In the genomic region with DNA sequence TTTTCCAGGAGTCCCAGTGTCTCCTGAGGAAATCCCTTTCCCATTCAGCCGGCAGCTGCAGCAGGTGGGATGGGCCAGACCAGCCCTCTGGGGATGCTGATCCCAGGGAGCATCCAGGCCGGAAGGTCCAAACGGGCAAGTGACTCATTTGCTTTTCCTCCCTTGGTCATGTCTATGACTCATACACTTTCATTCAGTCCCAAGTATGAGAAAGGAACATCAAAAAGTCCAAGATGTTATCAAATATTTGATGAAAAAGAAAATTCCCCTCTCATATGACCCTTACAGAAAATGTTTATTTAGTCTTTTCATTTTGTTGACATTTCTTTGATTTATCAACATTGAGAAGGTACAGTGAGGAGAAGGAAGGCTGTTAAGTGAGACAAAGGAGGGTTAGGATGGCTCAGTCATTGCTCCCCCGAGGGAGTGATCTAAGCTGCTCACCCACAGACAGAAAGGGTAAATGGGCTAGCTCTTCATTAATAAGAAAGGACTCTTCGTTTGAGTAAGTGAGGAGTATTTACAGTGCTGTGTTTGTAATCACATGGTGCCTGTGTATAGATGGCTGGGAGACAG, we compare ENCODE assay signal across 9 cellular contexts.
DNase-seq lines count a peak whose midpoint lies in the region; ATAC-seq, FAIRE-seq and TF ChIP-seq lines count a peak whose summit lies in the region.
"Had no signal": no experiment of that assay in that cellular context is flagged by ENCODE, and none has a peak within 500 bp of the region (broad histone marks: within the 10 kb centered on the region; RNA-seq: fewer than 3 reads in every experiment).

No MANE protein-coding gene starts in this region.

- peak; percentile 58 for DNase-seq in AG04450 (ENCODE audit: low read depth, low spot score)
- peak; percentile 81 for DNase-seq in bronchial epithelial cell (ENCODE audit: low read depth)
- DNase-seq in lung (ENCODE audit: low spot score) = peak; percentile 46
- no peak for DNase-seq in NCI-H446 treated with DMSO at 0.1 percent for 48 hours (lab: John Stamatoyannopoulos, UW)
- no peak for DNase-seq in activated CD4-positive, alpha-beta T cell treated with anti-CD3 and anti-CD28 coated beads, Interleukin-2, amount 50 U/mL, for 48 hours
- DNase-seq in GM12891 (ENCODE audit: insufficient read length, low spot score) = no peak
- DNase-seq in T-helper 9 cell = no peak
- DNase-seq: NCI-H1048 had no signal

- H3K4me1 ChIP-seq in HUES48 (ENCODE audit: control insufficient read depth, insufficient read depth, low read length) = peaks cover 8% of the 10 kb centered on the region; the same call in 1 of the 2 replicates
- peaks cover 0 to 6% of the 10 kb centered on the region in 2 donors for H3K4me1 ChIP-seq in lung (ENCODE audit: control insufficient read depth in 2 of 2, insufficient read depth in 2 of 2, low read length in 2 of 2)

- no peaks in the 10 kb centered on the region for H3K27me3 ChIP-seq in AG04450 (ENCODE audit: control insufficient read depth, insufficient read depth, low read length)
- H3K27me3 ChIP-seq in HUES48 (ENCODE audit: control insufficient read depth, insufficient read depth, low read length) = no peaks in the 10 kb centered on the region
- no peaks in the 10 kb centered on the region for H3K27me3 ChIP-seq in bronchial epithelial cell (ENCODE audit: control insufficient read depth, insufficient read depth, low read length)
- H3K27me3 ChIP-seq in lung (ENCODE audit: control insufficient read depth, insufficient read depth) = no peaks in the 10 kb centered on the region

- H3K36me3 ChIP-seq in HUES48 (ENCODE audit: control insufficient read depth, insufficient read depth, low read length) = no peaks in the 10 kb centered on the region
- H3K36me3 ChIP-seq in bronchial epithelial cell (ENCODE audit: control insufficient read depth, insufficient read depth, low read length) = no peaks in the 10 kb centered on the region
- H3K36me3 ChIP-seq in lung (ENCODE audit: control insufficient read depth in 2 of 2, insufficient read depth in 2 of 2, low read length in 2 of 2) = no peaks in the 10 kb centered on the region

- H3K9me3 ChIP-seq in AG04450 (ENCODE audit: control insufficient read depth, insufficient read depth, low read length) = no peaks in the 10 kb centered on the region
- H3K9me3 ChIP-seq in HUES48 (ENCODE audit: control insufficient read depth, insufficient read depth, low read length) = no peaks in the 10 kb centered on the region
- no peaks in the 10 kb centered on the region for H3K9me3 ChIP-seq in lung (ENCODE audit: control insufficient read depth in 2 of 2, insufficient read depth in 1 of 2, low read length in 1 of 2)

- no peak for TF ChIP-seq POLR2A in GM12891 (IDR thresholded peaks at IDR 0.05; ENCODE audit: low read depth, low read length)

- CTCF ChIA-PET in AG04450 (lab: Charles Lee) = interaction anchor here (1.0 to 1.4 kb wide), 4 partner anchors 10 to 488 kb away, joined by 3 to 4 read pairs (median 3); no protein-coding TSS in a partner anchor

- H3K4me3 ChIP-seq in AG04450 (ENCODE audit: low read depth, low read length) (no peak overlapping the region), HUES48 (ENCODE audit: low read depth, low read length) (no peak overlapping the region), bronchial epithelial cell (ENCODE audit: low read depth, low read length) (no peak overlapping the region), lung (no peak overlapping the region)

- H3K27ac ChIP-seq in AG04450 (ENCODE audit: low read depth, low read length) (no peak overlapping the region), HUES48 (ENCODE audit: low read depth, low read length) (peak overlapping the region; percentile 73), lung (ENCODE audit: low read depth in 1 of 2, low read length in 1 of 2) (peak overlapping the region; percentile 20 to 41)

- H3K9ac ChIP-seq in HUES48 (ENCODE audit: low read depth, low read length) = no peak overlapping the region

- 26 to 72% methylated on average over 5 of the region's 5 CpGs for WGBS in lung, 2 donors

- POLR2A ChIA-PET in AG04450 (lab: Yijun Ruan, JAX) = no interaction called here

- no peak for FAIRE-seq in bronchial epithelial cell (lab: Jason Lieb, UNC)
- FAIRE-seq in GM12891 (lab: Jason Lieb, UNC) = no peak

- peak; percentile 65 for ATAC-seq in lung (ENCODE audit: insufficient read depth, low FRiP score)

- TF ChIP-seq CTCF in AG04450 (IDR thresholded peaks at IDR 0.05; ENCODE audit: low read depth, low read length) = no peak
- TF ChIP-seq CTCF in bronchial epithelial cell (IDR thresholded peaks at IDR 0.05; ENCODE audit: insufficient read depth, low read length, severe bottlenecking) = no peak
- no peak for TF ChIP-seq CTCF in lung (IDR thresholded peaks at IDR 0.05; ENCODE audit: control extremely low read depth, extremely low read depth)

TF ChIP-seq in GM12891, 5 proteins besides CTCF, POLR2A, EP300 and RAD21:
- TF ChIP-seq TAF1 (IDR thresholded peaks at IDR 0.05; ENCODE audit: low read depth, low read length) = no peak
- TF ChIP-seq PAX5 (IDR thresholded peaks at IDR 0.05; ENCODE audit: insufficient read depth, low read length, severe bottlenecking) = no peak

Comparison
In these comparisons a context has a peak if more than half of its experiments do, and no peak if none do; other contexts are left out.
1. DNase-seq: peak in AG04450 (single experiment), bronchial epithelial cell (single experiment) and lung (single experiment); none in NCI-H446 treated with DMSO at 0.1 percent for 48 hours (single experiment), activated CD4-positive, alpha-beta T cell treated with anti-CD3 and anti-CD28 coated beads, Interleukin-2, amount 50 U/mL, for 48 hours (0 of 2), GM12891 (single experiment) and T-helper 9 cell (single experiment).